29 cellular contexts compared by ENCODE assay signal in the genomic region with DNA sequence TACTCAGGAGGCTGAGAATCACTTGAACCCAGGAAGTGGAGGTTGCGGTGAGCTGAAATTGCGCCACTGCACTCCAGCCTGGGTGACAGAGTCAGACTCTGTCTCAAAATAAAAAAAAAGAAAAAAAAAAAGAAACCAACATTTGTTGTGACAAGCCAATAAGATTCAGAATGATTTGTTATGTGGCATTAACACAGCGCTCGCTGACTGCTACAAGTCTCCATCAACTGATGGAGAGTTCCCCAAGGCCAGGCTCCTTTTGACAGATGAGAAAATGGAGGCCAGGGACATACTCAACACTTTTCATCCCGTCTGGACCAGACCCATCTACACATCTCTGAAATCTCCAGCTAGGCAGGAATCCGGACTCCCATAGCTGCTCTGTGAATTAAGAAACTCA.
"Had no signal": no experiment of that assay in that cellular context is flagged by ENCODE, and none has a peak within 500 bp of the region (broad histone marks: within the 10 kb centered on the region; RNA-seq: fewer than 3 reads in every experiment).

No MANE protein-coding gene starts in this region.

- H3K4me3 ChIP-seq: stomach, suprapubic skin, testis, thoracic aorta, thyroid gland, tibial artery, tibial nerve, transverse colon, upper lobe of left lung, upper lobe of right lung, uterus, vagina had no signal

- H3K27me3 ChIP-seq: testis, thyroid gland, vagina had no signal

- H3K4me3 Mint-ChIP-seq: stimulated activated effector memory CD8-positive, alpha-beta T cell treated with anti-CD3 and anti-CD28 coated beads, Interleukin-12 subunit alpha, Interleukin-12 subunit beta, amount 100 ng/mL, for 72 hours; stimulated activated memory B cell treated with anti-CD40 and anti-IgM and Interleukin-4, amounts not matched to agents 10 μg/mL and 1 μg/mL and 100 μg/mL, for 72 hours; stimulated activated naive B cell treated with anti-CD40 and anti-IgM and Interleukin-4, amounts not matched to agents 10 μg/mL and 1 μg/mL and 100 μg/mL, for 72 hours; stimulated activated naive CD8-positive, alpha-beta T cell treated with anti-CD3 and anti-CD28 coated beads, Interleukin-15, amount 100 ng/mL, for 72 hours; stimulated activated naive CD8-positive, alpha-beta T cell treated with anti-CD3 and anti-CD28 coated beads, Interleukin-15, Interleukin-2, amounts not matched to agents 100 ng/mL and 50 ng/mL, for 24 hours; type B pancreatic cell had no signal

- H3K36me3 ChIP-seq: stomach, suprapubic skin, thoracic aorta, thyroid gland, tibial artery, tibial nerve, transverse colon, upper lobe of left lung, upper lobe of right lung, uterus, vagina had no signal

- H3K36me3 Mint-ChIP-seq: stimulated activated effector memory CD8-positive, alpha-beta T cell treated with anti-CD3 and anti-CD28 coated beads, Interleukin-12 subunit alpha, Interleukin-12 subunit beta, amount 100 ng/mL, for 72 hours; type B pancreatic cell had no signal

- H3K9me3 ChIP-seq: suprapubic skin, testis, thoracic aorta, thyroid gland, transverse colon, upper lobe of left lung, upper lobe of right lung, uterus, vagina had no signal

- H3K27ac ChIP-seq: stomach, suprapubic skin, testis, thoracic aorta, thyroid gland, tibial artery, tibial nerve, transverse colon, upper lobe of left lung, upper lobe of right lung, uterus, vagina had no signal

- FAIRE-seq: urothelium cell line had no signal

- ATAC-seq: stimulated activated effector memory CD8-positive, alpha-beta T cell treated with anti-CD3 and anti-CD28 coated beads, Interleukin-12 subunit alpha, Interleukin-12 subunit beta, amount 100 ng/mL, for 72 hours; stimulated activated memory B cell treated with anti-CD40 and anti-IgM and Interleukin-4, amounts not matched to agents 10 μg/mL and 1 μg/mL and 100 μg/mL, for 72 hours; stimulated activated naive B cell treated with anti-CD40 and anti-IgM and Interleukin-4, amounts not matched to agents 10 μg/mL and 1 μg/mL and 100 μg/mL, for 72 hours; stimulated activated naive CD8-positive, alpha-beta T cell treated with anti-CD3 and anti-CD28 coated beads, Interleukin-15, amount 100 ng/mL, for 72 hours; stimulated activated naive CD8-positive, alpha-beta T cell treated with anti-CD3 and anti-CD28 coated beads, Interleukin-15, Interleukin-2, amounts not matched to agents 100 U/mL and 50 U/mL, for 24 hours; upper lobe of right lung had no signal

- H3K9me3 Mint-ChIP-seq: type B pancreatic cell had no signal

- DNase-seq: stimulated activated CD4-positive, alpha-beta T cell treated with anti-CD3 and anti-CD28 coated beads, Interleukin-2, amount 100 ng/mL, for 48 hours; stimulated activated CD4-positive, alpha-beta T cell treated with anti-CD3 and anti-CD28 coated beads, Interleukin-4, amount 100 ng/mL, for 1 hour; stimulated activated CD4-positive, alpha-beta T cell treated with anti-CD3 and anti-CD28 coated beads, Interleukin-4, amount 100 ng/mL, for 24 hours; stimulated activated CD4-positive, alpha-beta T cell treated with anti-CD3 and anti-CD28 coated beads, Interleukin-4, amount 100 ng/mL, for 4 hours; stimulated activated CD8-positive, alpha-beta memory T cell treated with anti-CD3 and anti-CD28 coated beads, Interleukin-4, amount 100 ng/mL, for 48 hours; stimulated activated naive B cell treated with anti-CD40 and anti-IgM and Interleukin-4, amounts not matched to agents 10 μg/mL and 1 μg/mL and 100 μg/mL, for 72 hours; stimulated activated naive CD4-positive, alpha-beta T cell; stimulated activated naive CD4-positive, alpha-beta T cell treated with Interleukin-2 at 50 U/mL for 16 hours; stimulated activated naive CD8-positive, alpha-beta T cell treated with anti-CD3 and anti-CD28 coated beads, Interleukin-15, amount 100 ng/mL, for 72 hours; stimulated activated naive CD8-positive, alpha-beta T cell treated with anti-CD3 and anti-CD28 coated beads, Interleukin-15, Interleukin-2, amounts not matched to agents 100 U/mL and 50 U/mL, for 24 hours; stomach; substantia nigra; testis; thyroid gland; tibial artery; transverse colon; trophoblast cell; upper lobe of left lung; upper lobe of right lung; uterus had no signal

- H3K4me1 Mint-ChIP-seq: stimulated activated effector memory CD8-positive, alpha-beta T cell treated with anti-CD3 and anti-CD28 coated beads, Interleukin-12 subunit alpha, Interleukin-12 subunit beta, amount 100 ng/mL, for 72 hours; stimulated activated memory B cell treated with anti-CD40 and anti-IgM and Interleukin-4, amounts not matched to agents 10 μg/mL and 1 μg/mL and 100 μg/mL, for 72 hours; stimulated activated naive B cell treated with anti-CD40 and anti-IgM and Interleukin-4, amounts not matched to agents 10 μg/mL and 1 μg/mL and 100 μg/mL, for 72 hours; stimulated activated naive CD8-positive, alpha-beta T cell treated with anti-CD3 and anti-CD28 coated beads, Interleukin-15, amount 100 ng/mL, for 72 hours had no signal

- H3K4me1 ChIP-seq: suprapubic skin, testis, thyroid gland, tibial artery, tibial nerve, transverse colon, upper lobe of left lung, upper lobe of right lung, uterus, vagina had no signal

- H3K27ac Mint-ChIP-seq: stimulated activated effector memory CD8-positive, alpha-beta T cell treated with anti-CD3 and anti-CD28 coated beads, Interleukin-12 subunit alpha, Interleukin-12 subunit beta, amount 100 ng/mL, for 72 hours; stimulated activated memory B cell treated with anti-CD40 and anti-IgM and Interleukin-4, amounts not matched to agents 10 μg/mL and 1 μg/mL and 100 μg/mL, for 72 hours; stimulated activated naive B cell treated with anti-CD40 and anti-IgM and Interleukin-4, amounts not matched to agents 10 μg/mL and 1 μg/mL and 100 μg/mL, for 72 hours; stimulated activated naive CD8-positive, alpha-beta T cell treated with anti-CD3 and anti-CD28 coated beads, Interleukin-15, amount 100 ng/mL, for 72 hours; stimulated activated naive CD8-positive, alpha-beta T cell treated with anti-CD3 and anti-CD28 coated beads, Interleukin-15, Interleukin-2, amounts not matched to agents 100 ng/mL and 50 ng/mL, for 24 hours; type B pancreatic cell had no signal
